Comparison of ENCODE assay signal across 31 cellular contexts in genomic region chrY:10035136-10035535, GRCh38.
"Had no signal": no experiment of that assay in that cellular context is flagged by ENCODE, and none has a peak within 500 bp of the region (broad histone marks: within the 10 kb centered on the region; RNA-seq: fewer than 3 reads in every experiment).

No MANE protein-coding gene starts in this region.

- H3K4me3 Mint-ChIP-seq: activated B cell treated with CpG ODN at 0.5 μM for 24 hours; activated CD4-positive, alpha-beta memory T cell treated with anti-CD3 and anti-CD28 coated beads, Interleukin-2, amount 10 ng/mL, durations not matched to agents 7 days and 5 days; activated CD4-positive, alpha-beta T cell treated with anti-CD3 and anti-CD28 coated beads for 36 hours; activated CD4-positive, alpha-beta T cell treated with anti-CD3 and anti-CD28 coated beads, Interleukin-2, amount 10 ng/mL, durations not matched to agents 24 days and 14 days; activated naive CD8-positive, alpha-beta T cell; activated T-cell treated with anti-CD3 and anti-CD28 coated beads, Interleukin-2, amount 50 U/mL, for 4 hours; activated T-helper 17 cell treated with anti-CD3 and anti-CD28 coated beads, Interleukin-2, amount 50 U/mL, for 72 hours; central memory CD8-positive, alpha-beta T cell; dendritic cell treated with granulocyte-macrophage colony-stimulating factor and Interleukin-4, amounts not matched to agents 40 ng/mL and 50 ng/mL, for 4 days; endodermal cell; T-helper 17 cell; T-helper 2 cell treated with Interferon-gamma antibody and Interleukin-4, amounts not matched to agents 5 μg/mL and 100 μg/mL, for 36 hours had no signal

- H3K27ac Mint-ChIP-seq: activated B cell treated with CpG ODN at 0.5 μM for 24 hours; activated CD4-positive, alpha-beta memory T cell treated with anti-CD3 and anti-CD28 coated beads, Interleukin-2, amount 10 ng/mL, durations not matched to agents 7 days and 5 days; activated CD4-positive, alpha-beta T cell treated with anti-CD3 and anti-CD28 coated beads for 36 hours; activated CD4-positive, alpha-beta T cell treated with anti-CD3 and anti-CD28 coated beads, Interleukin-2, amount 10 ng/mL, durations not matched to agents 24 days and 14 days; activated naive CD8-positive, alpha-beta T cell; activated T-helper 17 cell treated with anti-CD3 and anti-CD28 coated beads, Interleukin-2, amount 50 U/mL, for 72 hours; dendritic cell treated with granulocyte-macrophage colony-stimulating factor and Interleukin-4, amounts not matched to agents 40 ng/mL and 50 ng/mL, for 4 days; endodermal cell; T-helper 17 cell; T-helper 2 cell treated with Interferon-gamma antibody and Interleukin-4, amounts not matched to agents 5 μg/mL and 100 μg/mL, for 36 hours had no signal

- ATAC-seq: activated CD4-positive, alpha-beta T cell treated with anti-CD3 and anti-CD28 coated beads for 36 hours; activated T-cell treated with anti-CD3 and anti-CD28 coated beads, Interleukin-2, amount 50 U/mL, for 4 hours; activated T-helper 17 cell treated with anti-CD3 and anti-CD28 coated beads, Interleukin-2, amount 50 U/mL, for 72 hours; esophagus mucosa; T-helper 17 cell had no signal

- H3K27me3 Mint-ChIP-seq: activated B cell treated with CpG ODN at 0.5 μM for 24 hours; activated CD4-positive, alpha-beta memory T cell treated with anti-CD3 and anti-CD28 coated beads, Interleukin-2, amount 10 ng/mL, durations not matched to agents 7 days and 5 days; activated CD4-positive, alpha-beta T cell treated with anti-CD3 and anti-CD28 coated beads for 36 hours; activated CD4-positive, alpha-beta T cell treated with anti-CD3 and anti-CD28 coated beads, Interleukin-2, amount 10 ng/mL, durations not matched to agents 24 days and 14 days; activated naive CD8-positive, alpha-beta T cell; activated T-helper 17 cell treated with anti-CD3 and anti-CD28 coated beads, Interleukin-2, amount 50 U/mL, for 72 hours; central memory CD8-positive, alpha-beta T cell; dendritic cell treated with granulocyte-macrophage colony-stimulating factor and Interleukin-4, amounts not matched to agents 40 ng/mL and 50 ng/mL, for 4 days; T-helper 17 cell had no signal

- DNase-seq: activated B cell treated with CpG ODN at 0.5 μM for 24 hours; activated CD4-positive, alpha-beta memory T cell treated with anti-CD3 and anti-CD28 coated beads, Interleukin-2, amount 10 ng/mL, durations not matched to agents 7 days and 5 days; activated CD4-positive, alpha-beta T cell treated with anti-CD3 and anti-CD28 coated beads for 36 hours; activated CD4-positive, alpha-beta T cell treated with anti-CD3 and anti-CD28 coated beads, Interleukin-2, amount 10 ng/mL, durations not matched to agents 24 days and 14 days; activated CD4-positive, alpha-beta T cell treated with anti-CD3 and anti-CD28 coated beads, Interleukin-2, amount 50 U/mL, for 4 hours; activated CD4-positive, CD25-positive, alpha-beta regulatory T cell treated with anti-CD3 and anti-CD28 coated beads, Interleukin-2, amount 50 U/mL, for 72 hours; activated CD8-positive, alpha-beta memory T cell treated with anti-CD3 and anti-CD28 coated beads, Interleukin-2, amount 50 U/mL, for 48 hours; activated effector memory CD4-positive, alpha-beta T cell treated with Interleukin-2 at 50 U/mL for 16 hours; activated gamma-delta T cell treated with Interleukin-2 at 50 U/mL for 16 hours; activated naive CD4-positive, alpha-beta T cell treated with anti-CD3 and anti-CD28 coated beads, Interleukin-2, amount 50 U/mL, for 16 hours; activated naive CD4-positive, alpha-beta T cell treated with Interleukin-2 at 50 U/mL for 16 hours; activated T-cell treated with anti-CD3 and anti-CD28 coated beads for 4 hours; activated T-cell treated with anti-CD3 and anti-CD28 coated beads, Interleukin-2, amount 50 U/mL, for 4 hours; amniotic stem cell; anterior cingulate cortex; brain microvascular endothelial cell; dorsolateral prefrontal cortex; effector memory CD4-positive, alpha-beta T cell; endodermal cell; foreskin fibroblast; head of caudate nucleus; T-helper 1 cell; T-helper 17 cell; T1000; WERI-Rb-1 had no signal

- H3K4me1 Mint-ChIP-seq: activated B cell treated with CpG ODN at 0.5 μM for 24 hours; activated CD4-positive, alpha-beta memory T cell treated with anti-CD3 and anti-CD28 coated beads, Interleukin-2, amount 10 ng/mL, durations not matched to agents 7 days and 5 days; activated CD4-positive, alpha-beta T cell treated with anti-CD3 and anti-CD28 coated beads for 36 hours; activated CD4-positive, alpha-beta T cell treated with anti-CD3 and anti-CD28 coated beads, Interleukin-2, amount 10 ng/mL, durations not matched to agents 24 days and 14 days; activated T-helper 17 cell treated with anti-CD3 and anti-CD28 coated beads, Interleukin-2, amount 50 U/mL, for 72 hours; central memory CD8-positive, alpha-beta T cell; endodermal cell; T-helper 17 cell had no signal

- H3K36me3 Mint-ChIP-seq: activated naive CD8-positive, alpha-beta T cell had no signal

- H3K9me3 Mint-ChIP-seq: activated B cell treated with CpG ODN at 0.5 μM for 24 hours; activated CD4-positive, alpha-beta memory T cell treated with anti-CD3 and anti-CD28 coated beads, Interleukin-2, amount 10 ng/mL, durations not matched to agents 7 days and 5 days; activated CD4-positive, alpha-beta T cell treated with anti-CD3 and anti-CD28 coated beads, Interleukin-2, amount 10 ng/mL, durations not matched to agents 24 days and 14 days; activated T-cell treated with anti-CD3 and anti-CD28 coated beads, Interleukin-2, amount 50 U/mL, for 4 hours; activated T-helper 17 cell treated with anti-CD3 and anti-CD28 coated beads, Interleukin-2, amount 50 U/mL, for 72 hours; endodermal cell; T-helper 2 cell treated with Interferon-gamma antibody and Interleukin-4, amounts not matched to agents 5 μg/mL and 100 μg/mL, for 36 hours had no signal
